Comparison of ENCODE assay signal across 1 cellular context in the genomic region with DNA sequence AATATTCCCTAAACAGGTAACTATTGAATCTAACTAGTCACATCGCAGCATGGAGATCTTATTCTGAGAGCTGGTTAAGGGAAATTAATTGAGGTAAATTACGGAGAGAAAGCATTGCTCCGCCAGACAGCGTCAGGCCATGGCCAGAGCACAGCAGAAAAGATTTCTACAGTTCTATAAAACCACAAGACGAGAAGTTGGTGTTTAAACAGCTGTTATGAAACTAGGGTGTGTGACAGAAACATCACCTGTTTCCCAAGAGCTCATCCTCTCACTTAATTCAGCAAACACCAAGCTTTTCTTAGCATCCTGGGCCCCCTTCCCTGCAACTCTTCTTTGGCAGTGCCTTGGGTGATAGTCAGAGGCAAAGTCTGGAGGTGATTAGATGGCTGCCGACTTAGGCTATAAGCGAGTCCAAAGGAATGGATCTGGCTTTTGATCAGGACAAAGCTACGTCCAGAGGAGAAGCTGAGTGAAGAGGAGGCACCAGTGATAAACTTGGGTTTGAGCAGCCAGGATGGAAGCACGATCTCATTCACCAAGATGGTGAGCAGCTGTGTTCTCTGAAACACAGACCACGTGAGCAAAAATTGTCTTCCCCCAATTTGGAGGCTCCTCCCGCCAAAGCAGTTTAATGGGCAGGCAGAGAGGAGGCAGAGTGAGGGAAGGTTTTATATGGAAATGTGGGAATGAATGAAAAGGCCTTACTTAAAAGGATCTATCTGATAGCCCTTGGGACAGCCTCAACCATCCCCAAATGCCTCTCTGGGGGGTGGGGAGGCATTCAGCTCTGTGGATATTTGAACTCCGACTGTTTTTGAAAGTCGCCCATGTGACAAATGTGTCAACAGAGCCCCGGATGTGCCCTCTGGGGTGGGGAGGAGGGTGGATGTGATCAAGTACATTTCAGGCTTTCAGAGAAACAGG.
TF ChIP-seq lines count a peak whose summit lies in the region.

No MANE protein-coding gene starts in this region.

TF ChIP-seq in GM12878, 131 proteins besides CTCF, POLR2A, EP300 and RAD21 (continued from another document and continues in another):
- TF ChIP-seq, protein P1, sequence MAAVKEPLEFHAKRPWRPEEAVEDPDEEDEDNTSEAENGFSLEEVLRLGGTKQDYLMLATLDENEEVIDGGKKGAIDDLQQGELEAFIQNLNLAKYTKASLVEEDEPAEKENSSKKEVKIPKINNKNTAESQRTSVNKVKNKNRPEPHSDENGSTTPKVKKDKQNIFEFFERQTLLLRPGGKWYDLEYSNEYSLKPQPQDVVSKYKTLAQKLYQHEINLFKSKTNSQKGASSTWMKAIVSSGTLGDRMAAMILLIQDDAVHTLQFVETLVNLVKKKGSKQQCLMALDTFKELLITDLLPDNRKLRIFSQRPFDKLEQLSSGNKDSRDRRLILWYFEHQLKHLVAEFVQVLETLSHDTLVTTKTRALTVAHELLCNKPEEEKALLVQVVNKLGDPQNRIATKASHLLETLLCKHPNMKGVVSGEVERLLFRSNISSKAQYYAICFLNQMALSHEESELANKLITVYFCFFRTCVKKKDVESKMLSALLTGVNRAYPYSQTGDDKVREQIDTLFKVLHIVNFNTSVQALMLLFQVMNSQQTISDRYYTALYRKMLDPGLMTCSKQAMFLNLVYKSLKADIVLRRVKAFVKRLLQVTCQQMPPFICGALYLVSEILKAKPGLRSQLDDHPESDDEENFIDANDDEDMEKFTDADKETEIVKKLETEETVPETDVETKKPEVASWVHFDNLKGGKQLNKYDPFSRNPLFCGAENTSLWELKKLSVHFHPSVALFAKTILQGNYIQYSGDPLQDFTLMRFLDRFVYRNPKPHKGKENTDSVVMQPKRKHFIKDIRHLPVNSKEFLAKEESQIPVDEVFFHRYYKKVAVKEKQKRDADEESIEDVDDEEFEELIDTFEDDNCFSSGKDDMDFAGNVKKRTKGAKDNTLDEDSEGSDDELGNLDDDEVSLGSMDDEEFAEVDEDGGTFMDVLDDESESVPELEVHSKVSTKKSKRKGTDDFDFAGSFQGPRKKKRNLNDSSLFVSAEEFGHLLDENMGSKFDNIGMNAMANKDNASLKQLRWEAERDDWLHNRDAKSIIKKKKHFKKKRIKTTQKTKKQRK (IDR thresholded peaks at IDR 0.05; ENCODE audit: low read depth, low read length), result no peak
- peak; percentile 19 for TF ChIP-seq MEF2B (IDR thresholded peaks at IDR 0.05; ENCODE audit: partially characterized antibody, poor library complexity, severe bottlenecking)
- no peak for TF ChIP-seq NFIC (IDR thresholded peaks at IDR 0.05; ENCODE audit: low read depth, low read length)
- no peak for TF ChIP-seq SREBF2 (IDR thresholded peaks at IDR 0.05; ENCODE audit: low read length)
- no peak for TF ChIP-seq BRCA1 (IDR thresholded peaks at IDR 0.05; ENCODE audit: low read depth, low read length)
- TF ChIP-seq TBL1XR1 (IDR thresholded peaks at IDR 0.05; ENCODE audit: low read depth, low read length), result no peak
- peak; percentile 61 for TF ChIP-seq CUX1 (IDR thresholded peaks at IDR 0.05; ENCODE audit: insufficient replicate concordance, low read depth, low read length)
- TF ChIP-seq, protein P2, sequence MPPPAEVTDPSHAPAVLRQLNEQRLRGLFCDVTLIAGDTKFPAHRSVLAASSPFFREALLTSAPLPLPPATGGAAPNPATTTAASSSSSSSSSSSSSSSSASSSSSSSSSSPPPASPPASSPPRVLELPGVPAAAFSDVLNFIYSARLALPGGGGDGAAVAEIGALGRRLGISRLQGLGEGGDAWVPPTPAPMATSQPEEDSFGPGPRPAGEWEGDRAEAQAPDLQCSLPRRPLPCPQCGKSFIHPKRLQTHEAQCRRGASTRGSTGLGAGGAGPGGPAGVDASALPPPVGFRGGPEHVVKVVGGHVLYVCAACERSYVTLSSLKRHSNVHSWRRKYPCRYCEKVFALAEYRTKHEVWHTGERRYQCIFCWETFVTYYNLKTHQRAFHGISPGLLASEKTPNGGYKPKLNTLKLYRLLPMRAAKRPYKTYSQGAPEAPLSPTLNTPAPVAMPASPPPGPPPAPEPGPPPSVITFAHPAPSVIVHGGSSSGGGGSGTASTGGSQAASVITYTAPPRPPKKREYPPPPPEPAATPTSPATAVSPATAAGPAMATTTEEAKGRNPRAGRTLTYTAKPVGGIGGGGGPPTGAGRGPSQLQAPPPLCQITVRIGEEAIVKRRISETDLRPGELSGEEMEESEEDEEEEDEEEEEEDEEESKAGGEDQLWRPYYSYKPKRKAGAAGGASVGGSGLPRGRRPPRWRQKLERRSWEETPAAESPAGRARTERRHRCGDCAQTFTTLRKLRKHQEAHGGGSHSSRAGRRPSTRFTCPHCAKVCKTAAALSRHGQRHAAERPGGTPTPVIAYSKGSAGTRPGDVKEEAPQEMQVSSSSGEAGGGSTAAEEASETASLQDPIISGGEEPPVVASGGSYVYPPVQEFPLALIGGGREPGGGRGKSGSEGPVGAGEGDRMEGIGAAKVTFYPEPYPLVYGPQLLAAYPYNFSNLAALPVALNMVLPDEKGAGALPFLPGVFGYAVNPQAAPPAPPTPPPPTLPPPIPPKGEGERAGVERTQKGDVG (CRISPR knock-in tag; IDR thresholded peaks at IDR 0.05), result no peak
- no peak for TF ChIP-seq NRF1 (conservative IDR thresholded peaks at IDR 0.05; ENCODE audit: low read depth, low read length)
- peak; percentile 36; the same call in 1 of the 2 replicates for TF ChIP-seq ZNF24 (IDR thresholded peaks at IDR 0.05)
- TF ChIP-seq STAT1 (conservative IDR thresholded peaks at IDR 0.05), result no peak
- no peak for TF ChIP-seq KDM1A (IDR thresholded peaks at IDR 0.05; ENCODE audit: borderline replicate concordance)
- peak; percentile 33 for TF ChIP-seq USF1 (IDR thresholded peaks at IDR 0.05; ENCODE audit: borderline replicate concordance, extremely low read length, insufficient read depth, low read depth, low read length)
- TF ChIP-seq MEF2A (IDR thresholded peaks at IDR 0.05; ENCODE audit: insufficient read depth, low read depth, low read length), result no peak
- peak; percentile 63 to 75; a peak in 3 of 4 replicates for TF ChIP-seq IKZF2 (IDR thresholded peaks at IDR 0.05)
- TF ChIP-seq TCF3 (IDR thresholded peaks at IDR 0.05; ENCODE audit: borderline replicate concordance, insufficient read depth, low read depth, low read length), result peak; percentile 81
- TF ChIP-seq SMARCA5 (IDR thresholded peaks at IDR 0.05), result no peak
- TF ChIP-seq ZNF207 (IDR thresholded peaks at IDR 0.05; ENCODE audit: borderline replicate concordance), result no peak
- peak; percentile 72 for TF ChIP-seq SPI1 (IDR thresholded peaks at IDR 0.05; ENCODE audit: borderline replicate concordance, insufficient read depth, low read depth, low read length)
- TF ChIP-seq, protein P3, sequence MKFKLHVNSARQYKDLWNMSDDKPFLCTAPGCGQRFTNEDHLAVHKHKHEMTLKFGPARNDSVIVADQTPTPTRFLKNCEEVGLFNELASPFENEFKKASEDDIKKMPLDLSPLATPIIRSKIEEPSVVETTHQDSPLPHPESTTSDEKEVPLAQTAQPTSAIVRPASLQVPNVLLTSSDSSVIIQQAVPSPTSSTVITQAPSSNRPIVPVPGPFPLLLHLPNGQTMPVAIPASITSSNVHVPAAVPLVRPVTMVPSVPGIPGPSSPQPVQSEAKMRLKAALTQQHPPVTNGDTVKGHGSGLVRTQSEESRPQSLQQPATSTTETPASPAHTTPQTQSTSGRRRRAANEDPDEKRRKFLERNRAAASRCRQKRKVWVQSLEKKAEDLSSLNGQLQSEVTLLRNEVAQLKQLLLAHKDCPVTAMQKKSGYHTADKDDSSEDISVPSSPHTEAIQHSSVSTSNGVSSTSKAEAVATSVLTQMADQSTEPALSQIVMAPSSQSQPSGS (IDR thresholded peaks at IDR 0.05; ENCODE audit: low read length), result no peak
- TF ChIP-seq EZH2 (IDR thresholded peaks at IDR 0.05; ENCODE audit: borderline replicate concordance, control insufficient read depth, low read depth, low read length), result no peak
- TF ChIP-seq FOXM1 (IDR thresholded peaks at IDR 0.05; ENCODE audit: low read depth, low read length), result no peak
- TF ChIP-seq RELB (IDR thresholded peaks at IDR 0.05; ENCODE audit: low read depth), result peak; percentile 27; the same call in 1 of the 2 replicates
- TF ChIP-seq YBX1 (IDR thresholded peaks at IDR 0.05), result no peak
- no peak for TF ChIP-seq SREBF1 (IDR thresholded peaks at IDR 0.05; ENCODE audit: low read length)
- TF ChIP-seq, protein P4, sequence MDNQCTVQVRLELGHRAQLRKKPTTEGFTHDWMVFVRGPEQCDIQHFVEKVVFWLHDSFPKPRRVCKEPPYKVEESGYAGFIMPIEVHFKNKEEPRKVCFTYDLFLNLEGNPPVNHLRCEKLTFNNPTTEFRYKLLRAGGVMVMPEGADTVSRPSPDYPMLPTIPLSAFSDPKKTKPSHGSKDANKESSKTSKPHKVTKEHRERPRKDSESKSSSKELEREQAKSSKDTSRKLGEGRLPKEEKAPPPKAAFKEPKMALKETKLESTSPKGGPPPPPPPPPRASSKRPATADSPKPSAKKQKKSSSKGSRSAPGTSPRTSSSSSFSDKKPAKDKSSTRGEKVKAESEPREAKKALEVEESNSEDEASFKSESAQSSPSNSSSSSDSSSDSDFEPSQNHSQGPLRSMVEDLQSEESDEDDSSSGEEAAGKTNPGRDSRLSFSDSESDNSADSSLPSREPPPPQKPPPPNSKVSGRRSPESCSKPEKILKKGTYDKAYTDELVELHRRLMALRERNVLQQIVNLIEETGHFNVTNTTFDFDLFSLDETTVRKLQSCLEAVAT (IDR thresholded peaks at IDR 0.05), result peak; percentile 63
- no peak for TF ChIP-seq ZNF384 (IDR thresholded peaks at IDR 0.05; ENCODE audit: borderline replicate concordance, low read depth, low read length)
- no peak for TF ChIP-seq PRDM15 (CRISPR knock-in tag; IDR thresholded peaks at IDR 0.05)
- no peak for TF ChIP-seq RUNX3 (IDR thresholded peaks at IDR 0.05; ENCODE audit: low read length)
- no peak for TF ChIP-seq NR2F1 (conservative IDR thresholded peaks at IDR 0.05)
